9 cellular contexts compared by ENCODE assay signal in the genomic region with DNA sequence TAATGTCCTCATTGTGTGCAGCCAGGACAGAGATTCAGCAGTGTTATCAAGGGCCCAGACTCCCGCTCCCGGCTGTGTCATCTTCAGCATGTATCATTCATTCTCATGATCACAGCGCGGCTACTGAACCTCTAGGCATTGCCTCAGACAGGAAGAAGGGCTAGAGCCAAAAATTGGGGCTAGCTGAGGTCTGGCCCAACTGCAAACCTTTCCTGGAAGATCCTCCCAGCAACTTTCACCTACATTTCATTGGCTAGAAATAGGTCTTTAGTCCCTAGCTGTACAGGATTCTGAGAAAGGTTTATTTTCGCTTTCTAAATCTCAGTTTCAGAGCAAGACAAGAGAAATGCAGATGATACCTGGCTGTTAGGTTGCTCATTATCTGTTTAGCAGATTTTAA.
A peak's percentile ranks its signal among the peaks of the same experiment; 100 is the strongest.
DNase-seq lines count a peak whose midpoint lies in the region; ATAC-seq and FAIRE-seq lines count a peak whose summit lies in the region.
"Had no signal": no experiment of that assay in that cellular context is flagged by ENCODE, and none has a peak within 500 bp of the region (broad histone marks: within the 10 kb centered on the region; RNA-seq: fewer than 3 reads in every experiment).

No MANE protein-coding gene starts in this region.

- peaks cover 71% of the 10 kb centered on the region for H3K4me1 Mint-ChIP-seq in activated naive CD4-positive, alpha-beta T cell treated with anti-CD3 and anti-CD28 coated beads, Interleukin-2, amount 10 ng/mL, durations not matched to agents 7 days and 5 days

- H3K4me3 Mint-ChIP-seq in activated naive CD4-positive, alpha-beta T cell treated with anti-CD3 and anti-CD28 coated beads, Interleukin-2, amount 10 ng/mL, durations not matched to agents 7 days and 5 days = peak overlapping the region; percentile 60

- no peaks in the 10 kb centered on the region for H3K27me3 Mint-ChIP-seq in activated naive CD4-positive, alpha-beta T cell treated with anti-CD3 and anti-CD28 coated beads, Interleukin-2, amount 10 ng/mL, durations not matched to agents 7 days and 5 days
- H3K27me3 Mint-ChIP-seq: IgD-negative memory B cell had no signal

- peak; percentile 66 for ATAC-seq in GM19324 (IDR thresholded peaks at IDR 0.05; ENCODE audit: low FRiP score, unreplicated experiment)
- peak; percentile 81 for ATAC-seq in HG03103 (IDR thresholded peaks at IDR 0.05; ENCODE audit: low read depth, unreplicated experiment)

- H3K36me3 Mint-ChIP-seq in activated naive CD4-positive, alpha-beta T cell treated with anti-CD3 and anti-CD28 coated beads, Interleukin-2, amount 10 ng/mL, durations not matched to agents 7 days and 5 days = peaks cover 64% of the 10 kb centered on the region

- H3K27ac Mint-ChIP-seq in activated naive CD4-positive, alpha-beta T cell treated with anti-CD3 and anti-CD28 coated beads, Interleukin-2, amount 10 ng/mL, durations not matched to agents 7 days and 5 days = peak overlapping the region; percentile 96

- H3K9me3 Mint-ChIP-seq in activated naive CD4-positive, alpha-beta T cell treated with anti-CD3 and anti-CD28 coated beads, Interleukin-2, amount 10 ng/mL, durations not matched to agents 7 days and 5 days = no peaks in the 10 kb centered on the region
- H3K9me3 Mint-ChIP-seq: IgD-negative memory B cell had no signal

- CTCF ChIA-PET in activated naive CD4-positive, alpha-beta T cell treated with anti-CD3 and anti-CD28 coated beads, Interleukin-2, amount 10 ng/mL, durations not matched to agents 7 days and 5 days (lab: Charles Lee) = interaction anchor here (1.2 to 7.1 kb wide), 4 partner anchors 9 to 86 kb away, joined by 3 to 77 read pairs (median 20); no protein-coding TSS in a partner anchor

- DNase-seq in Ammon's horn (ENCODE audit: low spot score) = peak; percentile 58
- DNase-seq in activated naive CD4-positive, alpha-beta T cell treated with anti-CD3 and anti-CD28 coated beads, Interleukin-2, amount 10 ng/mL, durations not matched to agents 7 days and 5 days = peak; percentile 74
- DNase-seq in OCI-M2 (lab: John Stamatoyannopoulos, UW; ENCODE audit: unreplicated experiment) = no peak
- no peak for DNase-seq in urothelium cell line (ENCODE audit: low spot score)
- DNase-seq in G401 (ENCODE audit: low spot score) = no peak
- no peak for DNase-seq in NCI-H82 treated with DMSO at 0.1 percent for 48 hours (lab: John Stamatoyannopoulos, UW; ENCODE audit: unreplicated experiment)

- no peak for FAIRE-seq in urothelium cell line (lab: Jason Lieb, UNC)

- in situ Hi-C loops in G401 (cut with HindIII; ENCODE audit: low sequenced_read_pairs) = no loop called here

Comparison
In these comparisons a context has a peak if more than half of its experiments do, and no peak if none do; other contexts are left out.
1. DNase-seq: peak in Ammon's horn (single experiment) and activated naive CD4-positive, alpha-beta T cell treated with anti-CD3 and anti-CD28 coated beads, Interleukin-2, amount 10 ng/mL, durations not matched to agents 7 days and 5 days (single experiment); none in OCI-M2 (single experiment), urothelium cell line (single experiment), G401 (single experiment) and NCI-H82 treated with DMSO at 0.1 percent for 48 hours (single experiment).